In the genomic region with DNA sequence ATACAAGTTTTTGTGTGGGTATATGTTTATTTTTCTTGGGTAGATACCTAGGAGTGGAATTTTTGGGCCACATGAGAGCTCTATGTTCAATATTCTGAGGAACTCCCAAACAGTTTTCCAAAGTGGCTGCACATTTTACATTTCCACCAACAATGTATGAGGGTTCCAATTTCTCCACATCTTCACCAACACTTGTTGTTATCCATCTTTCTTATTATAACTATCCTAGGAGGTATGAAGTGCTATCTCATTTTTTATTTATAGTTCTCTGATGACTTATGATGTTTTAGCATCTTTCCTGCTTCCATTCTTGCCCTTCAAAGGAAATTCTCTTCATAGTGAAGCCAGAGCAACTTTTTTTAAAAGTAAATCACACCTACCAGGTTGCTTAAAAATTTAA, we compare ENCODE assay signal across 2 cellular contexts.
A peak's percentile ranks its signal among the peaks of the same experiment; 100 is the strongest.
TF ChIP-seq lines count a peak whose summit lies in the region.

No MANE protein-coding gene starts in this region.

TF ChIP-seq in HEK293, 187 proteins besides CTCF, POLR2A, EP300 and RAD21:
- no peak for TF ChIP-seq ZNF146 (tag by site-specific recombination; IDR thresholded peaks at IDR 0.05)
- TF ChIP-seq ZNF184 (tag by site-specific recombination; IDR thresholded peaks at IDR 0.05) = peak; percentile 99
TF ChIP-seq in HEK293: peak in this region for 1.

TF ChIP-seq in K562, 482 proteins besides CTCF, POLR2A, EP300 and RAD21:
- TF ChIP-seq RBM25 (IDR thresholded peaks at IDR 0.05; ENCODE audit: low read depth, low read length, severe bottlenecking) (peak; percentile 12), BMI1 (IDR thresholded peaks at IDR 0.05; ENCODE audit: low read length) (no peak)
